Comparison of ENCODE assay signal across 9 cellular contexts in the genomic region with DNA sequence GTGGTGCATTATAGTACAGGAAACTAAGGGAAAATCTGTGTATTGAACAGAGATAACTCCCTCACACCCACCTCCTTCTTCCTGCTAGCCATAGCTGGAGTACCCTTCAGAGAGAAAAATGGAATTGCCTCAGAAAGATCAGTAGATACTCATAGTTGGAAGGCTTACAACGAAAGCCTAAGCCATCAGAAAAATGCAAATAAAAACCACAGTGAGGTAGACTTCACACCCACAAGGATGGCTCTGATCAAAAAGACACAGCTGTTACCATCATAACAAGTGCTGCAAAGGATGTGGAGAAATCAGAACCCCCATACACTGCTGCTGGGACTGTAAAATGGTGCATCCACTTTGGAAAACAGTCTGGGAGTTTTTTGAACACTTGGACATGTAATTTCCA. TPM values are rescaled to one million over a fixed set of nuclear protein-coding genes. Genes with fewer than 3 reads are reported as not detected.
DNase-seq lines count a peak whose midpoint lies in the region; ATAC-seq and TF ChIP-seq lines count a peak whose summit lies in the region.
"Had no signal": no experiment of that assay in that cellular context is flagged by ENCODE, and none has a peak within 500 bp of the region (broad histone marks: within the 10 kb centered on the region; RNA-seq: fewer than 3 reads in every experiment).

No MANE protein-coding gene starts in this region.

- TF ChIP-seq CTCF in GM23338 (conservative IDR thresholded peaks at IDR 0.05; ENCODE audit: low read depth in 2 of 2) (no peak), upper lobe of right lung (IDR thresholded peaks at IDR 0.05) (no peak)

- H3K27me3 ChIP-seq in GM23338 (ENCODE audit: insufficient read depth) (no peaks in the 10 kb centered on the region), upper lobe of right lung (no peaks in the 10 kb centered on the region)

- peak; percentile 35 for DNase-seq in AG08396 (ENCODE audit: low spot score)
- peak; percentile 63 for DNase-seq in astrocyte of the hippocampus (ENCODE audit: low read depth, low spot score)
- DNase-seq in CD1c-positive myeloid dendritic cell (ENCODE audit: extremely low spot score) = no peak
- DNase-seq in GM23338 (ENCODE audit: low spot score) = no peak
- DNase-seq in upper lobe of right lung = no peak
- no peak for DNase-seq in NCI-H748 (lab: John Stamatoyannopoulos, UW; ENCODE audit: unreplicated experiment)

- H3K9me2 ChIP-seq in GM23338 (ENCODE audit: insufficient read depth) = peaks cover 4% of the 10 kb centered on the region; the same call in 1 of the 2 replicates

- H3K4me3 ChIP-seq in GM23338 = no peak overlapping the region
- H3K4me3 ChIP-seq in upper lobe of right lung = no peak overlapping the region

- no peaks in the 10 kb centered on the region for H3F3A ChIP-seq in GM23338 (replicated peaks; ENCODE audit: low read depth)

- H3K4me1 Mint-ChIP-seq in GM23338 = peaks cover 37% of the 10 kb centered on the region

- intact Hi-C loops in upper lobe of right lung (cut with DNase I) = no loop called here

- H3K79me2 ChIP-seq in GM23338 (replicated peaks; ENCODE audit: insufficient read depth) = no peaks in the 10 kb centered on the region

- no peak overlapping the region for H2AFZ ChIP-seq in GM23338

- no peaks in the 10 kb centered on the region for H3K36me3 Mint-ChIP-seq in GM23338 (ENCODE audit: low read depth)

- H3K27ac ChIP-seq in GM23338 (ENCODE audit: low read depth) (no peak overlapping the region), upper lobe of right lung (no peak overlapping the region)

- H3K4me3 Mint-ChIP-seq in GM23338 = no peak overlapping the region
- H3K4me3 Mint-ChIP-seq: T-helper 1 cell treated with Interleukin-12 subunit alpha and Interleukin-12 subunit beta and Interleukin-4 antibody, amounts not matched to agents 30 μg/mL and 1 μg/mL, for 36 hours had no signal

- H3K36me3 ChIP-seq in GM23338 (ENCODE audit: insufficient read depth) (no peaks in the 10 kb centered on the region), upper lobe of right lung (no peaks in the 10 kb centered on the region)

- H3K4me1 ChIP-seq in GM23338 (ENCODE audit: insufficient read depth) = peaks cover 24% of the 10 kb centered on the region
- H3K4me1 ChIP-seq in upper lobe of right lung = no peaks in the 10 kb centered on the region

- H3K9me3 Mint-ChIP-seq in GM23338 = no peaks in the 10 kb centered on the region
- H3K9me3 Mint-ChIP-seq: T-helper 1 cell treated with Interleukin-12 subunit alpha and Interleukin-12 subunit beta and Interleukin-4 antibody, amounts not matched to agents 30 μg/mL and 1 μg/mL, for 36 hours had no signal

- ATAC-seq in GM19043 (IDR thresholded peaks at IDR 0.05; ENCODE audit: low read depth, unreplicated experiment) = peak; percentile 97
- ATAC-seq in HG03097 (IDR thresholded peaks at IDR 0.05; ENCODE audit: low FRiP score, unreplicated experiment) = peak; percentile 66
- no peak for ATAC-seq in GM23338
- no peak for ATAC-seq in upper lobe of right lung

- no peak overlapping the region for H3K4me2 ChIP-seq in GM23338

- H3K9me3 ChIP-seq in upper lobe of right lung = no peaks in the 10 kb centered on the region

- H4K20me1 ChIP-seq in GM23338 (replicated peaks; ENCODE audit: insufficient read depth) = no peaks in the 10 kb centered on the region

- no peak overlapping the region for H3K27ac Mint-ChIP-seq in GM23338
- H3K27ac Mint-ChIP-seq: T-helper 1 cell treated with Interleukin-12 subunit alpha and Interleukin-12 subunit beta and Interleukin-4 antibody, amounts not matched to agents 30 μg/mL and 1 μg/mL, for 36 hours had no signal

- peaks cover 1% of the 10 kb centered on the region for H3K27me3 Mint-ChIP-seq in GM23338 (ENCODE audit: insufficient read depth, low read depth, poor library complexity)

TF ChIP-seq in GM23338, 12 proteins besides CTCF, POLR2A, EP300 and RAD21 (continues in another document):
- no peak for TF ChIP-seq EZH2 (IDR thresholded peaks at IDR 0.05; ENCODE audit: low read depth, unreplicated experiment)
- no peak for TF ChIP-seq STAT1 (IDR thresholded peaks at IDR 0.05; ENCODE audit: unreplicated experiment)
- no peak for TF ChIP-seq POLR2AphosphoS5 (IDR thresholded peaks at IDR 0.05; ENCODE audit: low read depth)
- TF ChIP-seq ZNF331 (CRISPR knock-in tag; IDR thresholded peaks at IDR 0.05; ENCODE audit: low read depth) = no peak
- TF ChIP-seq, protein P1, sequence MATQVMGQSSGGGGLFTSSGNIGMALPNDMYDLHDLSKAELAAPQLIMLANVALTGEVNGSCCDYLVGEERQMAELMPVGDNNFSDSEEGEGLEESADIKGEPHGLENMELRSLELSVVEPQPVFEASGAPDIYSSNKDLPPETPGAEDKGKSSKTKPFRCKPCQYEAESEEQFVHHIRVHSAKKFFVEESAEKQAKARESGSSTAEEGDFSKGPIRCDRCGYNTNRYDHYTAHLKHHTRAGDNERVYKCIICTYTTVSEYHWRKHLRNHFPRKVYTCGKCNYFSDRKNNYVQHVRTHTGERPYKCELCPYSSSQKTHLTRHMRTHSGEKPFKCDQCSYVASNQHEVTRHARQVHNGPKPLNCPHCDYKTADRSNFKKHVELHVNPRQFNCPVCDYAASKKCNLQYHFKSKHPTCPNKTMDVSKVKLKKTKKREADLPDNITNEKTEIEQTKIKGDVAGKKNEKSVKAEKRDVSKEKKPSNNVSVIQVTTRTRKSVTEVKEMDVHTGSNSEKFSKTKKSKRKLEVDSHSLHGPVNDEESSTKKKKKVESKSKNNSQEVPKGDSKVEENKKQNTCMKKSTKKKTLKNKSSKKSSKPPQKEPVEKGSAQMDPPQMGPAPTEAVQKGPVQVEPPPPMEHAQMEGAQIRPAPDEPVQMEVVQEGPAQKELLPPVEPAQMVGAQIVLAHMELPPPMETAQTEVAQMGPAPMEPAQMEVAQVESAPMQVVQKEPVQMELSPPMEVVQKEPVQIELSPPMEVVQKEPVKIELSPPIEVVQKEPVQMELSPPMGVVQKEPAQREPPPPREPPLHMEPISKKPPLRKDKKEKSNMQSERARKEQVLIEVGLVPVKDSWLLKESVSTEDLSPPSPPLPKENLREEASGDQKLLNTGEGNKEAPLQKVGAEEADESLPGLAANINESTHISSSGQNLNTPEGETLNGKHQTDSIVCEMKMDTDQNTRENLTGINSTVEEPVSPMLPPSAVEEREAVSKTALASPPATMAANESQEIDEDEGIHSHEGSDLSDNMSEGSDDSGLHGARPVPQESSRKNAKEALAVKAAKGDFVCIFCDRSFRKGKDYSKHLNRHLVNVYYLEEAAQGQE (IDR thresholded peaks at IDR 0.05; ENCODE audit: unreplicated experiment) = no peak
- TF ChIP-seq CREB1 (CRISPR knock-in tag; IDR thresholded peaks at IDR 0.05; ENCODE audit: low read depth) = no peak
- TF ChIP-seq ZNF114 (CRISPR knock-in tag; IDR thresholded peaks at IDR 0.05) = no peak

RNA-seq across cellular contexts. Expression of a gene that starts 7.4 kb away (rescaled TPM):
- 91.7 and 98.0 TPM in 2 replicates for total RNA-seq in GM23338 (2014; rRNA removed; shearing (Covaris generic))
- polyA plus RNA-seq in GM23338 (2016; fragmentation: Nextera tagmentation; extraction: Ambion mirVana) = 21.6 and 27.6 TPM in 2 replicates
- 77.5 TPM for total RNA-seq in upper lobe of right lung

Comparison
In these comparisons a context has a peak if more than half of its experiments do, and no peak if none do; other contexts are left out.
1. DNase-seq: peak in AG08396 (single experiment) and astrocyte of the hippocampus (single experiment); none in CD1c-positive myeloid dendritic cell (single experiment), GM23338 (single experiment), upper lobe of right lung (single experiment) and NCI-H748 (single experiment).
2. ATAC-seq: peak in GM19043 (single experiment) and HG03097 (single experiment); none in GM23338 (single experiment) and upper lobe of right lung (single experiment).